ENCODE assay signal across 8 cellular contexts in the genomic region with DNA sequence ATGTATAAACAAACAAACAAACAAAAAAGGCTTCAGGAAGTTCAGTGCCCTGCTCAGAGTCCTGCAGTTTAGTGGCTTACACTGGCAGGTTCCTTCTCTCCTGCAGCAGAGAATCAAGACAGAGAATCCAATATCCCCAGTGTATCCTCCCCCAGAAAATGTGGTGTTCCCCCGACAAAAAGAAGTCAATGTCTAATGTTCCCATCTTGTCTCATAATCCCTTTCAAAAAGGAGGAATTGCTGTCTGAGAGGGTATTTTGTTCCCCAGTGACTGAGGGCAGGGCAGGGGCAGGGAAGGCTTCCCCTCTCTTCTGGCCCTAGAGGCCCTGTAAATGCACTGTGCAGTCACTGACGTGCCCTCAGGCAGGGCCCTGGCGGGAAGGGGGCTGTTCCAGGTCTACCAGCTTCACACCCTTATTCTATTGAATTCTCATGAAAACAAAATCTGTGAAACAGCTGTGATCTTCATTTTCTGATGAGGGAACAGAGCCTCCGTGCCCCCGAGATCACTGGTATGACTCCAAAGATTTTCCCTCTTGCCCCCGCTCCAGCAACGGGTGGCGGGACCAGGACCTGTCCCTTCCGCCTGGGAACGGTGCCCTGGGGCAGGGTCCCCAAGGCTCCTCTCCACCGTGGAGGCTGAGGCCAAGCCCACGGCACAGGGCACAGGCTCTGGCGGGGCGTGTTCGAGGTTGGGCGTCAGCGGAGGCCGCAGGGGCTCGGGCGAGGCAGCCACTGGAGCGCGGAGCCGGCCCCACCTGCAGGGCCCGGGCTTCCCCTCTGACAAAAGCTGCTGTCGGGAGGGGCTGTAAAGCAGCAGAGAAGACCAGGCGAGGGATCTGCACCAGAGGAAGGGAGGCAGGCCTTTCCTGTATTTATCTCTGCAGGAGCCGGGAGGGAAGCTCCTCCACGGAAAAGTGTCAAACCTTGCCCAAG.
A peak's percentile ranks its signal among the peaks of the same experiment; 100 is the strongest.
DNase-seq lines count a peak whose midpoint lies in the region; ATAC-seq and TF ChIP-seq lines count a peak whose summit lies in the region.

No MANE protein-coding gene starts in this region.

- TF ChIP-seq POLR2A in GM15510 (IDR thresholded peaks at IDR 0.05; ENCODE audit: borderline replicate concordance, extremely low read depth, insufficient read length) = peak; percentile 65

- ATAC-seq in GM21515 (IDR thresholded peaks at IDR 0.05; ENCODE audit: unreplicated experiment) = peak; percentile 68
- ATAC-seq in HG03469 (IDR thresholded peaks at IDR 0.05; ENCODE audit: unreplicated experiment) = peak; percentile 30

- DNase-seq in iPS-NIHi7 (ENCODE audit: extremely low spot score) = peak; percentile 76
- no peak for DNase-seq in activated T-cell treated with anti-CD3 and anti-CD28 coated beads for 4 hours
- DNase-seq in DMS153 (lab: John Stamatoyannopoulos, UW) = no peak
- DNase-seq in COR-L47 (lab: John Stamatoyannopoulos, UW) = no peak
- DNase-seq in cerebellar cortex (ENCODE audit: low spot score) = no peak
